ENCODE assay signal across 11 cellular contexts in the genomic region with DNA sequence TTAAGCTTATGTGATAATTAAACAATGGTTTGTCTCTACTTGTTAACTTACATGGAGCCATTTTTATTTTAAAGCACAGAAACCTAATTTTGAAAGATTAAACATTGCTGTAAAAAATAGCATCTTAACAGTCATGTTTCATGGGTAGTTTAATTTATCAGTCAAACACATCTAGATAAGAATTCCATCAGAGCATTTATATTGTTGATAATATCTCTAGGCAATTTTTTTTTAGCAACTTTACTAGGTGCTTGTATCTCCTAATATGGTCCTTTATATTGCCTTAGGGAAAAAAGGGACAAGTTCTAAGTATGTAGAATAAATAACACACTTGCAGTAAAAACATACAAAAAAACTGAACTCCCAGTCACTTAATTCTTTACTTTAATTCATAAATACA. TPM values are rescaled to one million over a fixed set of nuclear protein-coding genes. Genes with fewer than 3 reads are reported as not detected.
A peak's percentile ranks its signal among the peaks of the same experiment; 100 is the strongest.
DNase-seq lines count a peak whose midpoint lies in the region; ATAC-seq, FAIRE-seq and TF ChIP-seq lines count a peak whose summit lies in the region.
"Had no signal": no experiment of that assay in that cellular context is flagged by ENCODE, and none has a peak within 500 bp of the region (broad histone marks: within the 10 kb centered on the region; RNA-seq: fewer than 3 reads in every experiment).

No MANE protein-coding gene starts in this region.

- peak overlapping the region; percentile 71 to 90 (median 86) for H3K27ac Mint-ChIP-seq in brain

- no peaks in the 10 kb centered on the region for H3K36me3 ChIP-seq in iPS-18a (ENCODE audit: control insufficient read depth, low read depth, low read length)
- no peaks in the 10 kb centered on the region for H3K36me3 ChIP-seq in small intestine (ENCODE audit: control insufficient read depth in 2 of 2, insufficient read depth in 2 of 2, low read length in 2 of 2)

- FAIRE-seq in H54 (lab: Jason Lieb, UNC) (peak; percentile 6), small intestine (lab: Jason Lieb, UNC) (no peak)

- peaks cover 5% of the 10 kb centered on the region for H3K36me3 Mint-ChIP-seq in brain

- TF ChIP-seq POLR2A in H54 (IDR thresholded peaks at IDR 0.05; ENCODE audit: low read depth, low read length), result no peak

- H3K9me3 Mint-ChIP-seq in brain, result no peaks in the 10 kb centered on the region

- no peaks in the 10 kb centered on the region for H3K27me3 Mint-ChIP-seq in brain

- H3K9me3 ChIP-seq in iPS-18a (ENCODE audit: control insufficient read depth, low read depth, low read length) (no peaks in the 10 kb centered on the region), small intestine (ENCODE audit: control insufficient read depth, low read depth) (no peaks in the 10 kb centered on the region)

- H3K27me3 ChIP-seq in iPS-18a (ENCODE audit: control insufficient read depth, insufficient read depth, low read length) (no peaks in the 10 kb centered on the region), small intestine (ENCODE audit: control insufficient read depth in 2 of 2, insufficient read depth in 2 of 2, low read length in 2 of 2) (no peaks in the 10 kb centered on the region)

- peak overlapping the region; percentile 81 to 94 (median 90) for H3K4me3 Mint-ChIP-seq in brain

- no peak for TF ChIP-seq CTCF in brain (conservative IDR thresholded peaks at IDR 0.05)

- ATAC-seq in HG03378 (IDR thresholded peaks at IDR 0.05; ENCODE audit: unreplicated experiment), result no peak

- H3K27ac ChIP-seq in iPS-18a (ENCODE audit: low read length) (peak overlapping the region; percentile 40), small intestine (ENCODE audit: low read depth in 1 of 2, low read length in 1 of 2) (no peak overlapping the region)

- H3K4me1 ChIP-seq in iPS-18a (ENCODE audit: control insufficient read depth, low read depth, low read length) (peaks cover 43% of the 10 kb centered on the region), small intestine (ENCODE audit: control insufficient read depth in 2 of 2, insufficient read depth in 1 of 2, low read depth in 1 of 2, low read length in 1 of 2) (no peaks in the 10 kb centered on the region)

- peak overlapping the region; percentile 92 for H3K4me3 ChIP-seq in iPS-18a (ENCODE audit: low read length)
- peak overlapping the region; percentile 60 for H3K4me3 ChIP-seq in skeletal muscle cell (ENCODE audit: low read depth, low read length)
- no peak overlapping the region for H3K4me3 ChIP-seq in small intestine (ENCODE audit: low read depth in 1 of 2, low read length in 2 of 2)

- peaks cover 60% of the 10 kb centered on the region for H3K4me1 Mint-ChIP-seq in brain

- DNase-seq in H54 (ENCODE audit: insufficient read length, low spot score), result no peak
- no peak for DNase-seq in skeletal muscle cell (ENCODE audit: low read depth)
- DNase-seq in stimulated activated naive CD4-positive, alpha-beta T cell treated with Interleukin-2 at 50 U/mL for 16 hours (lab: John Stamatoyannopoulos, UW), result no peak
- DNase-seq in NCI-H1930 (lab: John Stamatoyannopoulos, UW), result no peak
- DNase-seq in small intestine, result no peak
- DNase-seq: anterior cingulate cortex, DMS79, T-helper 1 cell had no signal

- peak overlapping the region; percentile 79 for H3K9ac ChIP-seq in iPS-18a (ENCODE audit: low read length)

RNA-seq across cellular contexts. Expression of gene CSRNP3, which starts 0.9 kb away (rescaled TPM):
- 1.1 TPM for polyA plus RNA-seq in brain (ENCODE audit: insufficient read depth, low read depth, low replicate concordance)
- polyA plus RNA-seq in small intestine, result under 1 TPM; under 0.01 to 0.90 (median 0.22) TPM

Comparison
In these comparisons a context has a peak if more than half of its experiments do, and no peak if none do; other contexts are left out.
1. H3K4me3 ChIP-seq: peak in iPS-18a (single experiment) and skeletal muscle cell (single experiment); none in small intestine (0 of 2).